Comparison of ENCODE assay signal across 15 cellular contexts in genomic region chr7:29038463-29038862, GRCh38.
A peak's percentile ranks its signal among the peaks of the same experiment; 100 is the strongest.
DNase-seq lines count a peak whose midpoint lies in the region; ATAC-seq, FAIRE-seq and TF ChIP-seq lines count a peak whose summit lies in the region.
"Had no signal": no experiment of that assay in that cellular context is flagged by ENCODE, and none has a peak within 500 bp of the region (broad histone marks: within the 10 kb centered on the region; RNA-seq: fewer than 3 reads in every experiment).

No MANE protein-coding gene starts in this region.

- H3K9me3 Mint-ChIP-seq in astrocyte (ENCODE audit: unreplicated experiment), result no peaks in the 10 kb centered on the region
- H3K9me3 Mint-ChIP-seq: activated T-helper 2 cell treated with anti-CD3 and anti-CD28 coated beads, Interferon-gamma antibody, Interleukin-2, Interleukin-4, amounts not matched to agents 10 μg/mL and 5 μg/mL and 100 μg/mL, durations not matched to agents 14 hours and 24 hours and 36 hours had no signal

- H3K4me1 Mint-ChIP-seq in astrocyte (ENCODE audit: low read depth, unreplicated experiment), result peaks cover 54% of the 10 kb centered on the region

- H3K4me3 ChIP-seq in astrocyte (ENCODE audit: insufficient read depth, low read depth, low read length) (no peak overlapping the region), gastroesophageal sphincter (no peak overlapping the region)
- H3K4me3 ChIP-seq: lung, skin epidermis, uterus had no signal

- no peaks in the 10 kb centered on the region for H4K20me1 ChIP-seq in astrocyte (ENCODE audit: insufficient read depth, low read length)

- no peaks in the 10 kb centered on the region for H3K27me3 ChIP-seq in astrocyte (ENCODE audit: insufficient read depth, low read length)
- no peaks in the 10 kb centered on the region for H3K27me3 ChIP-seq in gastroesophageal sphincter
- H3K27me3 ChIP-seq: uterus had no signal

- no peak for TF ChIP-seq EP300 in gastroesophageal sphincter (IDR thresholded peaks at IDR 0.05)

- H3K27ac Mint-ChIP-seq in astrocyte (ENCODE audit: unreplicated experiment), result peak overlapping the region; percentile 86
- H3K27ac Mint-ChIP-seq: activated T-helper 2 cell treated with anti-CD3 and anti-CD28 coated beads, Interferon-gamma antibody, Interleukin-2, Interleukin-4, amounts not matched to agents 10 μg/mL and 5 μg/mL and 100 μg/mL, durations not matched to agents 14 hours and 24 hours and 36 hours had no signal

- H3K9ac ChIP-seq in astrocyte (ENCODE audit: low read length), result no peak overlapping the region

- TF ChIP-seq POLR2A in gastroesophageal sphincter (IDR thresholded peaks at IDR 0.05), result no peak

- WGBS in gastroesophageal sphincter (ENCODE audit: low coverage in 1 of 2), 2 donors, result 67 to 100% methylated on average over 1 to 2 of the region's 2 CpGs

- H3K4me2 ChIP-seq in astrocyte (ENCODE audit: low read length), result peak overlapping the region; percentile 31

- no peak overlapping the region for H3K27ac ChIP-seq in astrocyte (ENCODE audit: low read depth, low read length)
- H3K27ac ChIP-seq in gastroesophageal sphincter, result no peak overlapping the region

- peak; percentile 31 for DNase-seq in HT1080 (ENCODE audit: low read depth)
- DNase-seq in astrocyte (ENCODE audit: low read depth), result peak; percentile 68
- peak; percentile 52 for DNase-seq in non-pigmented ciliary epithelial cell (ENCODE audit: low read depth)
- DNase-seq in activated CD4-positive, alpha-beta T cell treated with anti-CD3 and anti-CD28 coated beads, Interleukin-2, amount 50 U/mL, for 1 hour, result no peak
- DNase-seq: anterior cingulate cortex; NCI-H1436; NCI-H524 treated with DMSO at 0.1 percent for 48 hours; stimulated activated naive CD8-positive, alpha-beta T cell treated with anti-CD3 and anti-CD28 coated beads, Interleukin-15, Interleukin-2, amounts not matched to agents 100 U/mL and 50 U/mL, for 24 hours; uterus had no signal

- ATAC-seq in gastroesophageal sphincter, result peak; percentile 54
- no peak for ATAC-seq in GM19324 (IDR thresholded peaks at IDR 0.05; ENCODE audit: low FRiP score, unreplicated experiment)
- no peak for ATAC-seq in HG02870 (IDR thresholded peaks at IDR 0.05; ENCODE audit: unreplicated experiment)
- ATAC-seq: stimulated activated naive CD8-positive, alpha-beta T cell treated with anti-CD3 and anti-CD28 coated beads, Interleukin-15, Interleukin-2, amounts not matched to agents 100 U/mL and 50 U/mL, for 24 hours had no signal

- H3K4me3 Mint-ChIP-seq in astrocyte (ENCODE audit: unreplicated experiment), result no peak overlapping the region

- H3K4me1 ChIP-seq in astrocyte (ENCODE audit: insufficient read depth, low read length), result peaks cover 37% of the 10 kb centered on the region
- H3K4me1 ChIP-seq in gastroesophageal sphincter, result peaks cover 0 to 13% (median 7%) of the 10 kb centered on the region in 3 donors
- H3K4me1 ChIP-seq: uterus had no signal

- TF ChIP-seq CTCF in astrocyte (IDR thresholded peaks at IDR 0.05; ENCODE audit: insufficient read depth, low read depth, low read length) (no peak), gastroesophageal sphincter (IDR thresholded peaks at IDR 0.05) (no peak)

- H3K36me3 Mint-ChIP-seq in astrocyte (ENCODE audit: low read depth, unreplicated experiment), result no peaks in the 10 kb centered on the region

- H3K9me3 ChIP-seq in astrocyte (ENCODE audit: insufficient read depth, low read depth, low read length) (no peaks in the 10 kb centered on the region), gastroesophageal sphincter (no peaks in the 10 kb centered on the region)
- H3K9me3 ChIP-seq: uterus had no signal

- H3K36me3 ChIP-seq in astrocyte (ENCODE audit: insufficient read depth, low read length) (no peaks in the 10 kb centered on the region), gastroesophageal sphincter (no peaks in the 10 kb centered on the region)
- H3K36me3 ChIP-seq: uterus had no signal

- peak; percentile 73 for FAIRE-seq in astrocyte (lab: Jason Lieb, UNC)

- no peaks in the 10 kb centered on the region for H3K79me2 ChIP-seq in astrocyte (ENCODE audit: insufficient read depth, low read length)

- no peaks in the 10 kb centered on the region for H3K27me3 Mint-ChIP-seq in astrocyte (ENCODE audit: low read depth, unreplicated experiment)

- H2AFZ ChIP-seq in astrocyte (ENCODE audit: low read depth, low read length), result no peak overlapping the region
